1 cellular context compared by ENCODE assay signal in genomic region chr15:58284293-58284692, GRCh38.
TF ChIP-seq lines count a peak whose summit lies in the region.

No MANE protein-coding gene starts in this region.

TF ChIP-seq in HCT116, 20 proteins besides CTCF, POLR2A, EP300 and RAD21 (continued from another document):
- no peak for TF ChIP-seq REST (IDR thresholded peaks at IDR 0.05; ENCODE audit: low read depth)
- TF ChIP-seq EGR1 (IDR thresholded peaks at IDR 0.05; ENCODE audit: low read depth) = no peak
- TF ChIP-seq CBX3 (IDR thresholded peaks at IDR 0.05; ENCODE audit: low read depth) = no peak
- TF ChIP-seq EZH2 (IDR thresholded peaks at IDR 0.05) = no peak
